In the genomic region with DNA sequence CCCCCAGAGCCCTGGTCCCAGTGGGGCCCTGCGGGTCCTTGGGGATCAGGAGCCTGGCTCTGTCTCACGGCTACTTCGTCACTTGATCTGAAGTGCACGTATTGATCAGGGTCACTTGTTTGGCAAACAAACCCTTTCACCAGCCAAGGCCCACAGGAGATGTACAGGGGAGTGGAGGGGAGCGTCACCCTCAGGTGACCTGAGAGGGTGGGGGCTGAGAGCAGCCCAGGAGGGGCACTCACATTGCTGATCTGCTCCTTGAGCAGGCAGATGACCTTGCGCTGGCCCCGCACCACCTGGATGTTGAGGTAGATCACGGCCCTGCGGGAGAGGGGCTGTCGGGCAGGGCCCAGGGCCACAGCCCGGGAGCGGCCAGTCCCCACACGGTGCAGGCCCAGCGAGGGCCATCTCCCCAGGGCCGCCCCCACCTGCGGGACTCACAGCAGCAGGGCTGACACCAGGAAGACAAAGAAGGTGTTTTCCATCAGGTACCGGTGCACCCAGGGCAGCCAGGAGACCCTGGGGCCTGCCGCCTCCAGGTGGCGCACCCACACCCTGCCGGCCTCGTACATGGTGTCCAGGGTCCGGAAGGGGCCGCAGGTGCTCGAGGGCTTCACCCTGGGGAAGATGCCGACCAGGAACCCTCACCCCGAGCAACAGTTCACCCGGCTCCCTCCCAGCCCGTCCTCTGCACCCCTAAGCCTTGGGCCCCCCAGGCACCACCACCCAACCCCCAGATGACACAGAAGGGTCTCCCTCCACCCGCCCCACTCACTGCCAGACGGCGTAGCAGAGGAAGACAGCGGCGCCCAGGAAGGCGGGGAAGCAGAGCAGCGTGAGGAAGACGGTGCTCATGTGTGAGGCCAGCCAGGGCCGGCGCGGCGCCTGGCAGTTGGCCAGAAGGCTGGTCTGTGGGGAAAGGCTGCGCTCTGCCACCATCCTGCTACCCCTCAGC, we compare ENCODE assay signal across 8 cellular contexts. TPM values are rescaled to one million over a fixed set of nuclear protein-coding genes. Genes with fewer than 3 reads are reported as not detected.
DNase-seq lines count a peak whose midpoint lies in the region; ATAC-seq and TF ChIP-seq lines count a peak whose summit lies in the region.

No MANE protein-coding gene starts in this region.

- CTCF ChIA-PET in activated CD4-positive, alpha-beta T cell treated with anti-CD3 and anti-CD28 coated beads for 36 hours (lab: Charles Lee) = interaction anchor here (0.6 to 1.4 kb wide), 2 partner anchors 18 to 98 kb away, joined by 4 to 7 read pairs; no protein-coding TSS in a partner anchor

- H3K9me3 Mint-ChIP-seq in activated CD4-positive, alpha-beta T cell treated with anti-CD3 and anti-CD28 coated beads for 36 hours (ENCODE audit: low read depth) = no peaks in the 10 kb centered on the region
- no peaks in the 10 kb centered on the region for H3K9me3 Mint-ChIP-seq in effector memory CD8-positive, alpha-beta T cell
- no peaks in the 10 kb centered on the region for H3K9me3 Mint-ChIP-seq in progenitor cell of endocrine pancreas (ENCODE audit: low read depth)

- POLR2A ChIA-PET in activated CD4-positive, alpha-beta T cell treated with anti-CD3 and anti-CD28 coated beads for 36 hours (lab: Charles Lee) = no interaction called here

- DNase-seq in activated CD4-positive, alpha-beta T cell treated with anti-CD3 and anti-CD28 coated beads for 36 hours = peak; percentile 56
- no peak for DNase-seq in activated CD4-positive, alpha-beta T cell treated with anti-CD3 and anti-CD28 coated beads, Interleukin-2, amount 50 U/mL, for 4 hours
- DNase-seq in NCI-H526 (lab: John Stamatoyannopoulos, UW) (peak; percentile 56 to 91), progenitor cell of endocrine pancreas (ENCODE audit: low spot score, unreplicated experiment) (peak; percentile 64), GDM1 (lab: John Stamatoyannopoulos, UW) (no peak)
- no peak for DNase-seq in effector memory CD8-positive, alpha-beta T cell

- intact Hi-C loops in activated CD4-positive, alpha-beta T cell treated with anti-CD3 and anti-CD28 coated beads for 36 hours (cut with DNase I, micrococcal nuclease) = no loop called here

- TF ChIP-seq CTCF in progenitor cell of endocrine pancreas (IDR thresholded peaks at IDR 0.05; ENCODE audit: unreplicated experiment) = peak; percentile 78

- no peak overlapping the region for H3K27ac Mint-ChIP-seq in activated CD4-positive, alpha-beta T cell treated with anti-CD3 and anti-CD28 coated beads for 36 hours
- H3K27ac Mint-ChIP-seq in effector memory CD8-positive, alpha-beta T cell = peak overlapping the region; percentile 44 to 86
- peak overlapping the region; percentile 97 for H3K27ac Mint-ChIP-seq in progenitor cell of endocrine pancreas

- no peak overlapping the region for H3K4me3 Mint-ChIP-seq in activated CD4-positive, alpha-beta T cell treated with anti-CD3 and anti-CD28 coated beads for 36 hours
- peak overlapping the region in 1 of 2 donors; percentile 25 for H3K4me3 Mint-ChIP-seq in effector memory CD8-positive, alpha-beta T cell
- peak overlapping the region; percentile 37 for H3K4me3 Mint-ChIP-seq in progenitor cell of endocrine pancreas (ENCODE audit: low read depth)

- H3K4me1 Mint-ChIP-seq in activated CD4-positive, alpha-beta T cell treated with anti-CD3 and anti-CD28 coated beads for 36 hours = peaks cover 56% of the 10 kb centered on the region
- H3K4me1 Mint-ChIP-seq in effector memory CD8-positive, alpha-beta T cell (ENCODE audit: low read depth in 2 of 2) = peaks cover 49 to 58% of the 10 kb centered on the region in 2 donors
- peaks cover 13% of the 10 kb centered on the region for H3K4me1 Mint-ChIP-seq in progenitor cell of endocrine pancreas (ENCODE audit: low read depth)

- peaks cover 44% of the 10 kb centered on the region for H3K36me3 Mint-ChIP-seq in activated CD4-positive, alpha-beta T cell treated with anti-CD3 and anti-CD28 coated beads for 36 hours (ENCODE audit: low read depth)
- H3K36me3 Mint-ChIP-seq in effector memory CD8-positive, alpha-beta T cell (ENCODE audit: insufficient read depth) = peaks cover 93% of the 10 kb centered on the region
- peaks cover 11% of the 10 kb centered on the region for H3K36me3 Mint-ChIP-seq in progenitor cell of endocrine pancreas (ENCODE audit: insufficient read depth)

- ATAC-seq in activated CD4-positive, alpha-beta T cell treated with anti-CD3 and anti-CD28 coated beads for 36 hours = no peak
- no peak for ATAC-seq in effector memory CD8-positive, alpha-beta T cell (replicated peaks)
- no peak for ATAC-seq in GM21786 (IDR thresholded peaks at IDR 0.05; ENCODE audit: unreplicated experiment)
- no peak for ATAC-seq in GM18502 (IDR thresholded peaks at IDR 0.05; ENCODE audit: poor library complexity, unreplicated experiment)

- H3K27me3 Mint-ChIP-seq in activated CD4-positive, alpha-beta T cell treated with anti-CD3 and anti-CD28 coated beads for 36 hours = no peaks in the 10 kb centered on the region
- no peaks in the 10 kb centered on the region for H3K27me3 Mint-ChIP-seq in effector memory CD8-positive, alpha-beta T cell
- H3K27me3 Mint-ChIP-seq in progenitor cell of endocrine pancreas = no peaks in the 10 kb centered on the region

RNA-seq across cellular contexts. Expression of a gene that starts 11.3 kb away (rescaled TPM):
- 100 to 1,000 TPM; 138 to 145 TPM for total RNA-seq in activated CD4-positive, alpha-beta T cell treated with anti-CD3 and anti-CD28 coated beads for 36 hours
- total RNA-seq in progenitor cell of endocrine pancreas = 125 and 134 TPM in 2 replicates

RNA-seq across cellular contexts. Expression of a gene that starts 13.3 kb away (rescaled TPM):
- total RNA-seq in activated CD4-positive, alpha-beta T cell treated with anti-CD3 and anti-CD28 coated beads for 36 hours = 100 to 1,000 TPM; 123 to 139 TPM
- 0.12 and 0.58 TPM in 2 replicates for total RNA-seq in progenitor cell of endocrine pancreas

RNA-seq across cellular contexts. Expression of a gene that starts 28.9 kb away (rescaled TPM):
- not detected for total RNA-seq in activated CD4-positive, alpha-beta T cell treated with anti-CD3 and anti-CD28 coated beads for 36 hours
- not detected in 2 replicates for total RNA-seq in progenitor cell of endocrine pancreas

RNA-seq across cellular contexts. Expression of a gene that starts 51.1 kb away (rescaled TPM):
- total RNA-seq in activated CD4-positive, alpha-beta T cell treated with anti-CD3 and anti-CD28 coated beads for 36 hours = 10 to 100 TPM; 79.1 to 89.2 TPM
- 50.5 and 51.5 TPM in 2 replicates for total RNA-seq in progenitor cell of endocrine pancreas

Comparison
In these comparisons a context has a peak if more than half of its experiments do, and no peak if none do; other contexts are left out.
1. DNase-seq: peak in activated CD4-positive, alpha-beta T cell treated with anti-CD3 and anti-CD28 coated beads for 36 hours (single experiment), NCI-H526 (2 of 2) and progenitor cell of endocrine pancreas (single experiment); none in activated CD4-positive, alpha-beta T cell treated with anti-CD3 and anti-CD28 coated beads, Interleukin-2, amount 50 U/mL, for 4 hours (0 of 2), effector memory CD8-positive, alpha-beta T cell (0 of 3) and GDM1 (single experiment).
2. RNA of a gene that starts 13.3 kb away (total RNA-seq): 123 to 139 TPM in activated CD4-positive, alpha-beta T cell treated with anti-CD3 and anti-CD28 coated beads for 36 hours; 0.12 to 0.58 TPM in progenitor cell of endocrine pancreas; every median in the first group is over 10 times any median in the second.